In genomic region chr5:156735477-156735876, GRCh38 we compare ENCODE assay signal across 25 cellular contexts.
A peak's percentile ranks its signal among the peaks of the same experiment; 100 is the strongest.
DNase-seq lines count a peak whose midpoint lies in the region; FAIRE-seq and TF ChIP-seq lines count a peak whose summit lies in the region.
"Had no signal": no experiment of that assay in that cellular context is flagged by ENCODE, and none has a peak within 500 bp of the region (broad histone marks: within the 10 kb centered on the region; RNA-seq: fewer than 3 reads in every experiment).

No MANE protein-coding gene starts in this region.

- intact Hi-C loops in kidney (cut with DNase I) = no loop called here
- intact Hi-C loops in vagina (cut with DNase I) = no loop called here
- intact Hi-C loops in stomach (cut with DNase I; ENCODE audit: low total_unique reads) = no loop called here

- no peak for TF ChIP-seq POLR2A in vagina (IDR thresholded peaks at IDR 0.05)
- no peak for TF ChIP-seq POLR2A in erythroblast (IDR thresholded peaks at IDR 0.05; ENCODE audit: low read length)
- no peak for TF ChIP-seq POLR2A in stomach (IDR thresholded peaks at IDR 0.05)

- TF ChIP-seq CTCF in VCaP (conservative IDR thresholded peaks at IDR 0.05) (no peak), kidney (IDR thresholded peaks at IDR 0.05; ENCODE audit: borderline replicate concordance, extremely low read depth, insufficient read depth) (no peak), vagina (IDR thresholded peaks at IDR 0.05) (no peak), stomach (IDR thresholded peaks at IDR 0.05) (no peak)

- WGBS in stomach, 5 donors = 61 to 80% (median 75%) methylated on average over 3 of the region's 3 CpGs

- H3K4me1 ChIP-seq in kidney (ENCODE audit: control insufficient read depth in 1 of 2, insufficient read depth in 1 of 2, low read depth in 1 of 2, low read length in 2 of 2) (no peaks in the 10 kb centered on the region), vagina (no peaks in the 10 kb centered on the region), stomach (no peaks in the 10 kb centered on the region)
- H3K4me1 ChIP-seq: BE2C, BLaER1 had no signal

- H3K4me3 ChIP-seq in kidney (ENCODE audit: low read length in 2 of 2) = no peak overlapping the region
- no peak overlapping the region for H3K4me3 ChIP-seq in vagina
- H3K4me3 ChIP-seq in stomach = no peak overlapping the region
- H3K4me3 ChIP-seq: BLaER1, GM12878 had no signal

- no peak for FAIRE-seq in kidney (lab: Jason Lieb, UNC)
- FAIRE-seq: A204.1, GM12878, GM12892, GM18507 had no signal

- H3K27ac ChIP-seq in VCaP (peak overlapping the region; percentile 41), kidney (ENCODE audit: low read depth in 2 of 2, low read length in 2 of 2) (no peak overlapping the region), vagina (no peak overlapping the region), stomach (no peak overlapping the region)
- H3K27ac ChIP-seq: BLaER1 had no signal

- H3K36me3 ChIP-seq in kidney (ENCODE audit: control insufficient read depth in 1 of 2, insufficient read depth in 2 of 2, low read length in 2 of 2) (no peaks in the 10 kb centered on the region), vagina (no peaks in the 10 kb centered on the region), stomach (no peaks in the 10 kb centered on the region)
- H3K36me3 ChIP-seq: BE2C, BLaER1 had no signal

- H3K9ac ChIP-seq in kidney (ENCODE audit: low read length in 2 of 2) = no peak overlapping the region
- H3K9ac ChIP-seq: BLaER1 had no signal

- TF ChIP-seq EP300 in stomach (IDR thresholded peaks at IDR 0.05) = no peak

- DNase-seq in kidney (peak; percentile 60), vagina (ENCODE audit: extremely low spot score in 2 of 2) (no peak), erythroblast (lab: John Stamatoyannopoulos, UW) (no peak), stomach (no peak)
- DNase-seq: 8988T; ACHN; BE2C; C1 segment of cervical spinal cord; CD4-positive, alpha-beta memory T cell; CD4-positive, CD25-positive, alpha-beta regulatory T cell; CD8-positive, alpha-beta memory T cell; COR-L47; DMS 273 treated with DMSO at 0.1 percent for 48 hours; DMS153; DMS53; DMS79; DND-41; EL; GDM1 had no signal

- H3K9me3 ChIP-seq in kidney (ENCODE audit: control insufficient read depth in 1 of 2, low read length in 2 of 2) (no peaks in the 10 kb centered on the region), vagina (no peaks in the 10 kb centered on the region), stomach (no peaks in the 10 kb centered on the region)
- H3K9me3 ChIP-seq: BE2C, BLaER1 had no signal

- H3K27me3 ChIP-seq in vagina (no peaks in the 10 kb centered on the region), stomach (no peaks in the 10 kb centered on the region)
- H3K27me3 ChIP-seq: BE2C, BLaER1 had no signal
